In the genomic region with DNA sequence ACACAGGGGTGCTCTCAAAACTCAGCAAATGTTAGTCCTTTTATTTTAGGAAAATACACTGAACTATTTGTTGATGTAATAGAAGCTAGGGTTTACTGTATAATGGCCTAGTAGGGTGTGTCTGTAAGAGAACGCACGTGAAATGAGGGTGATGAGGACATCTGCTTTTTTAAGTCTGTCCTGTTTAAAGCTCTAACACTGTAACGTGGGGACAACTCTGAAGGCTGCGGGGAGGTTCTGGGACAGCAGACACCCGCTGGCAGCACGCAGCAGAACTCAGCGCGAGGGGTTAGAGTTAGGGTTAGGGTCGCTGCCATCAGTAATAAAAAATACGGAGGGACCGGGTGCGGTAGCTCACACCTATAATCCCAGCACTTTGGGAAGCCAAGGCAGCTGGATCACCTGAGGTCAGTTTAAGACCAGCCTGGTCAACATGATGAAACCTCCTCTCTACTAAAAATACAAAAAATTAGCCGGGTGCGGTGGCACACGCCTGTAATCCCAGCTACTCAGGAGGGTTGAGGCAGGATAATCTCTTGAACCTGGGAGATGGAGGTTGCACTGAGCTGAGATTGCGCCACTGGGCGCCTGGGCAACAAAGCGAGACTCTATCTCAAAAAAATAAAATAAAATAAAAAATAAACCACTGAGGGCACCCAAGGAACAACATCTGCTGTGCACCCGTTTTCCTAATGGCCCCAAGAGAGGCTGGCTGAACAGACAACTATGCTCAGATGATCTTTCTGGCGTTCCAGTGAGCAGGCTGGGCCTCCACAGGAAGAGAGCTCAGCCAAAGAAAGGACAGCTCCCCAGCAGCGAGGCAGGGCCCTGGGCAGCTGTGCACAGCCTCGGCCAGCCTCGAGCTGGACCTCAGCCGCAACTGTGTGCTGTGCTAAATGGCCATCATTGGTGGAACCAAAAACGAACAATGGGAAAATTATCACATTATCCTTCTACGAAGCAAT, we compare ENCODE assay signal across 11 cellular contexts.
A peak's percentile ranks its signal among the peaks of the same experiment; 100 is the strongest.
DNase-seq lines count a peak whose midpoint lies in the region; ATAC-seq and TF ChIP-seq lines count a peak whose summit lies in the region.
"Had no signal": no experiment of that assay in that cellular context is flagged by ENCODE, and none has a peak within 500 bp of the region (broad histone marks: within the 10 kb centered on the region; RNA-seq: fewer than 3 reads in every experiment).

No MANE protein-coding gene starts in this region.

- TF ChIP-seq CTCF in progenitor cell of endocrine pancreas (IDR thresholded peaks at IDR 0.05; ENCODE audit: unreplicated experiment) = no peak
- TF ChIP-seq CTCF in GM20000 (IDR thresholded peaks at IDR 0.05; ENCODE audit: extremely low read depth, missing control alignments) = no peak

- no peak overlapping the region for H3K4me3 Mint-ChIP-seq in progenitor cell of endocrine pancreas (ENCODE audit: low read depth)

- H3K9me3 Mint-ChIP-seq in progenitor cell of endocrine pancreas (ENCODE audit: low read depth) = no peaks in the 10 kb centered on the region

- peaks cover 51% of the 10 kb centered on the region for H3K4me1 Mint-ChIP-seq in progenitor cell of endocrine pancreas (ENCODE audit: low read depth)

- ATAC-seq in left cardiac atrium (peak; percentile 9 to 31), GM18498 (IDR thresholded peaks at IDR 0.05; ENCODE audit: unreplicated experiment) (no peak), HG03571 (IDR thresholded peaks at IDR 0.05; ENCODE audit: unreplicated experiment) (no peak)

- no peaks in the 10 kb centered on the region for H3K27me3 Mint-ChIP-seq in progenitor cell of endocrine pancreas

- peaks cover 18% of the 10 kb centered on the region for H3K36me3 Mint-ChIP-seq in progenitor cell of endocrine pancreas (ENCODE audit: insufficient read depth)

- DNase-seq in EH (ENCODE audit: low read depth) = peak; percentile 56
- peak in 36 of 58 donors; percentile 6 to 68 (median 29) for DNase-seq in anterior cingulate cortex (lab: John Stamatoyannopoulos, UW)
- no peak for DNase-seq in left cardiac atrium
- no peak for DNase-seq in progenitor cell of endocrine pancreas (ENCODE audit: low spot score, unreplicated experiment)
- DNase-seq in GM20000 (ENCODE audit: low spot score) = no peak
- DNase-seq in stimulated activated CD4-positive, alpha-beta T cell treated with anti-CD3 and anti-CD28 coated beads, Interleukin-12 subunit alpha, Interleukin-12 subunit beta, amount 100 ng/mL, for 4 hours = no peak
- DNase-seq: Calu3, NCI-H187 treated with DMSO at 0.1 percent for 48 hours, SK-N-SH had no signal

- peak overlapping the region; percentile 84 for H3K27ac Mint-ChIP-seq in progenitor cell of endocrine pancreas

- intact Hi-C loops in left cardiac atrium (cut with DNase I) = loop anchor here in 1 of 2 donors (5.0 kb wide), 3 partner anchors 70 to 285 kb away; no protein-coding TSS in a partner anchor

Comparison
In these comparisons a context has a peak if more than half of its experiments do, and no peak if none do; other contexts are left out.
1. DNase-seq: peak in EH (single experiment) and anterior cingulate cortex (36 of 58); none in left cardiac atrium (single experiment), progenitor cell of endocrine pancreas (single experiment), GM20000 (single experiment) and stimulated activated CD4-positive, alpha-beta T cell treated with anti-CD3 and anti-CD28 coated beads, Interleukin-12 subunit alpha, Interleukin-12 subunit beta, amount 100 ng/mL, for 4 hours (single experiment).
2. ATAC-seq: peak in left cardiac atrium (2 of 2); none in GM18498 (single experiment) and HG03571 (single experiment).